1 cellular context compared by ENCODE assay signal in the genomic region with DNA sequence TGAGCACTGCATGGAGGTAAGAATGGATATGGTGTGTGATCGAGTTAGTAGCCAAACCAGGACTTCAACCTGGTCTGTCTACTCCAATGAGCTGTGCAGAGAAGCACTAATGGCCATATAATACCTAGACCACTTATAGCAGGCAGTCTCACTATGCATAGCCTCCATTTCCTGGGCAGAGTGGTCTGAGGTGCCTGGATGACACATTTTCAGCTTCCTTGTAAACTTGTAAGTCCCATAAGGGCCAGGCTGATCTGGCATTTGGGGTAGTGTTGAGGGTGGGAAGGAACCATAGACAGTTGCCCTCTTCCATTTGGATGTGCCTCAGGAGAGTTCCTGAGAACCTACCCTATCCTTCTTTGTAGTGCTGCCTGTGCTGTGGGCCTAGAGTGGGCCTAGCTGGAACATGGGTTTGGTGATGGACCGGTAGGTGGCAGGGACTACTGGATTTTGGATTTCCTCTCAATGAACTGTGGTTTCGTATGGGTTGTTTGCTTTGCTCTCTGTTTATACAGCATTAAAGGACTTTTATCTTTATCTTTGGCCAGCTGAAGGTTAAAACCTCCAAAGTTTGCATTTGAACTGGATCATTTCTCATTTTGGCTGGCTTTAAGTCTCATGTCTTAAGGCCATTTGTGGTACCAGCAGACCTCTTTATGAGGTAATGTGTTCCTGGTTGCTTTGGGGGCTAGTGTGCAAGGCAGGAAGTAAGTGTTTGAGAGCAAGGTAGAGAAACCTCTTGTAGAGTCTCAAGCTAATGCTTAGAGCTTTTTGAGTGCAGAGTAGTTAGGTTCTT.
TF ChIP-seq lines count a peak whose summit lies in the region.

No MANE protein-coding gene starts in this region.

TF ChIP-seq in K562, 482 proteins besides CTCF, POLR2A, EP300 and RAD21 (continued from another document):
- TF ChIP-seq, protein P1, sequence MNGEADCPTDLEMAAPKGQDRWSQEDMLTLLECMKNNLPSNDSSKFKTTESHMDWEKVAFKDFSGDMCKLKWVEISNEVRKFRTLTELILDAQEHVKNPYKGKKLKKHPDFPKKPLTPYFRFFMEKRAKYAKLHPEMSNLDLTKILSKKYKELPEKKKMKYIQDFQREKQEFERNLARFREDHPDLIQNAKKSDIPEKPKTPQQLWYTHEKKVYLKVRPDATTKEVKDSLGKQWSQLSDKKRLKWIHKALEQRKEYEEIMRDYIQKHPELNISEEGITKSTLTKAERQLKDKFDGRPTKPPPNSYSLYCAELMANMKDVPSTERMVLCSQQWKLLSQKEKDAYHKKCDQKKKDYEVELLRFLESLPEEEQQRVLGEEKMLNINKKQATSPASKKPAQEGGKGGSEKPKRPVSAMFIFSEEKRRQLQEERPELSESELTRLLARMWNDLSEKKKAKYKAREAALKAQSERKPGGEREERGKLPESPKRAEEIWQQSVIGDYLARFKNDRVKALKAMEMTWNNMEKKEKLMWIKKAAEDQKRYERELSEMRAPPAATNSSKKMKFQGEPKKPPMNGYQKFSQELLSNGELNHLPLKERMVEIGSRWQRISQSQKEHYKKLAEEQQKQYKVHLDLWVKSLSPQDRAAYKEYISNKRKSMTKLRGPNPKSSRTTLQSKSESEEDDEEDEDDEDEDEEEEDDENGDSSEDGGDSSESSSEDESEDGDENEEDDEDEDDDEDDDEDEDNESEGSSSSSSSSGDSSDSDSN (IDR thresholded peaks at IDR 0.05; ENCODE audit: borderline replicate concordance in 1 of 2, low read depth in 2 of 2, low read length in 2 of 2), result no peak
- TF ChIP-seq RNF2 (IDR thresholded peaks at IDR 0.05) (no peak), SP2 (IDR thresholded peaks at IDR 0.05; ENCODE audit: extremely low read depth, low read depth, low read length, poor library complexity, severe bottlenecking) (no peak), NONO (IDR thresholded peaks at IDR 0.05; ENCODE audit: low read depth in 2 of 2, low read length in 1 of 2) (no peak), STAG1 (CRISPR knock-in tag; IDR thresholded peaks at IDR 0.05; ENCODE audit: borderline replicate concordance) (no peak), ETS1 (conservative IDR thresholded peaks at IDR 0.05; ENCODE audit: control insufficient read depth, low read depth, low read length) (no peak), SMC3 (conservative IDR thresholded peaks at IDR 0.05; ENCODE audit: insufficient read depth, low read depth, low read length) (0 out of 2 replicates have a peak, but pooled peaks have one; percentile 5), ESRRB (CRISPR knock-in tag; IDR thresholded peaks at IDR 0.05; ENCODE audit: borderline replicate concordance) (no peak), NFXL1 (CRISPR knock-in tag; IDR thresholded peaks at IDR 0.05) (no peak), KLF10 (CRISPR knock-in tag; IDR thresholded peaks at IDR 0.05) (no peak), FOXP1 (CRISPR knock-in tag; IDR thresholded peaks at IDR 0.05) (no peak), ZNF766 (CRISPR knock-in tag; conservative IDR thresholded peaks at IDR 0.05) (0 out of 2 replicates have a peak, but pooled peaks have one; percentile 29), ZFX (CRISPR knock-in tag; IDR thresholded peaks at IDR 0.05) (peak; percentile 21; the same call in 1 of the 2 replicates), DEAF1 (CRISPR knock-in tag; IDR thresholded peaks at IDR 0.05) (0 out of 2 replicates have a peak, but pooled peaks have one; percentile 11), SIRT6 (IDR thresholded peaks at IDR 0.05; ENCODE audit: low read depth, low read length) (no peak), FOXA3 (CRISPR knock-in tag; conservative IDR thresholded peaks at IDR 0.05 in 1 of 2, IDR thresholded peaks at IDR 0.05 in 1 of 2) (peak in 1 of 2 experiments; percentile 88; a peak in 2 of 4 replicates), ZFP1 (CRISPR knock-in tag; IDR thresholded peaks at IDR 0.05) (no peak), FUS (optimal IDR thresholded peaks at IDR 0.05; ENCODE audit: low read depth, low read length) (no peak), SPI1 (IDR thresholded peaks at IDR 0.05; ENCODE audit: borderline replicate concordance, low read depth, low read length) (no peak), SMARCE1 (IDR thresholded peaks at IDR 0.05) (0 out of 2 replicates have a peak, but pooled peaks have one; percentile 15), SNIP1 (IDR thresholded peaks at IDR 0.05; ENCODE audit: low read depth) (no peak), NUFIP1 (IDR thresholded peaks at IDR 0.05; ENCODE audit: partially characterized antibody) (no peak)
- TF ChIP-seq, protein P2, sequence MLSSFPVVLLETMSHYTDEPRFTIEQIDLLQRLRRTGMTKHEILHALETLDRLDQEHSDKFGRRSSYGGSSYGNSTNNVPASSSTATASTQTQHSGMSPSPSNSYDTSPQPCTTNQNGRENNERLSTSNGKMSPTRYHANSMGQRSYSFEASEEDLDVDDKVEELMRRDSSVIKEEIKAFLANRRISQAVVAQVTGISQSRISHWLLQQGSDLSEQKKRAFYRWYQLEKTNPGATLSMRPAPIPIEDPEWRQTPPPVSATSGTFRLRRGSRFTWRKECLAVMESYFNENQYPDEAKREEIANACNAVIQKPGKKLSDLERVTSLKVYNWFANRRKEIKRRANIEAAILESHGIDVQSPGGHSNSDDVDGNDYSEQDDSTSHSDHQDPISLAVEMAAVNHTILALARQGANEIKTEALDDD (IDR thresholded peaks at IDR 0.05), result no peak; the same call in 1 of the 2 replicates
- TF ChIP-seq, protein P3, sequence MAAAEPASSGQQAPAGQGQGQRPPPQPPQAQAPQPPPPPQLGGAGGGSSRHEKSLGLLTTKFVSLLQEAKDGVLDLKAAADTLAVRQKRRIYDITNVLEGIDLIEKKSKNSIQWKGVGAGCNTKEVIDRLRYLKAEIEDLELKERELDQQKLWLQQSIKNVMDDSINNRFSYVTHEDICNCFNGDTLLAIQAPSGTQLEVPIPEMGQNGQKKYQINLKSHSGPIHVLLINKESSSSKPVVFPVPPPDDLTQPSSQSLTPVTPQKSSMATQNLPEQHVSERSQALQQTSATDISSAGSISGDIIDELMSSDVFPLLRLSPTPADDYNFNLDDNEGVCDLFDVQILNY (CRISPR knock-in tag; IDR thresholded peaks at IDR 0.05), result no peak
